ENCODE assay signal across 16 cellular contexts in genomic region chr2:128984066-128984465, GRCh38.
DNase-seq lines count a peak whose midpoint lies in the region; ATAC-seq lines count a peak whose summit lies in the region.
"Had no signal": no experiment of that assay in that cellular context is flagged by ENCODE, and none has a peak within 500 bp of the region (broad histone marks: within the 10 kb centered on the region; RNA-seq: fewer than 3 reads in every experiment).

No MANE protein-coding gene starts in this region.

- ATAC-seq in GM21381 (IDR thresholded peaks at IDR 0.05; ENCODE audit: unreplicated experiment): no peak
- no peak for ATAC-seq in HG03457 (IDR thresholded peaks at IDR 0.05; ENCODE audit: unreplicated experiment)
- ATAC-seq: CD8-positive, alpha-beta T cell; GM23338; HCT116 had no signal

- DNase-seq in DMS 273 (lab: John Stamatoyannopoulos, UW; ENCODE audit: unreplicated experiment): peak; percentile 21
- DNase-seq in DMS 273 treated with DMSO at 0.1 percent for 48 hours (lab: John Stamatoyannopoulos, UW): no peak
- DNase-seq in astrocyte of the hippocampus (ENCODE audit: low read depth, low spot score): peak; percentile 50
- peak; percentile 31 for DNase-seq in islet precursor cell
- DNase-seq in activated CD4-positive, alpha-beta T cell treated with anti-CD3 and anti-CD28 coated beads for 1 hour: no peak
- DNase-seq: Caco-2; CD4-positive, CD25-positive, alpha-beta regulatory T cell; CD8-positive, alpha-beta T cell; DMS53; DMS79 treated with DMSO at 0.1 percent for 48 hours; GF-D8; H9 had no signal

Comparison
In these comparisons a context has a peak if more than half of its experiments do, and no peak if none do; other contexts are left out.
1. DNase-seq: peak in DMS 273 (single experiment), astrocyte of the hippocampus (single experiment) and islet precursor cell (single experiment); none in DMS 273 treated with DMSO at 0.1 percent for 48 hours (single experiment) and activated CD4-positive, alpha-beta T cell treated with anti-CD3 and anti-CD28 coated beads for 1 hour (single experiment).